In the genomic region with DNA sequence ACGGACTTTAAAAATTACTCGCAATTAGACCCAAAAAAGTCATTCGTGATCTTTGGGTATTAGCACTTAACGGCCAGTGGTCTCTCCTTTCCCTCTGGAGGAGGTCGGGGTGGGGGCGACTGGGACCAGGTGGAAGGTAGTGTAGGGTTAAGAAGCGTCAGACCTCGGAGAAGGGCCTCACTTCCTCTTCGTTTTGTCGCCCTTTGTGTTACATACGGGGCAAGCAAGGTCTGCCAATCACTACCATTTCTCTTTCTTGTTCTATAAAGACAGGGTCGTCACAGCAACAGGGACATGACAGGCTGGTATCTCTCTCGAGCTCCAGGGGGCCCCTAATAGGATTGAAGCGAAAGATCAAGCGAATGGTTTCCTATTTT, we compare ENCODE assay signal across 13 cellular contexts.
DNase-seq lines count a peak whose midpoint lies in the region; ATAC-seq and TF ChIP-seq lines count a peak whose summit lies in the region.
"Had no signal": no experiment of that assay in that cellular context is flagged by ENCODE, and none has a peak within 500 bp of the region (broad histone marks: within the 10 kb centered on the region; RNA-seq: fewer than 3 reads in every experiment).

No MANE protein-coding gene starts in this region.

- peaks cover 48% of the 10 kb centered on the region for H3K27me3 ChIP-seq in CD4-positive, alpha-beta memory T cell (ENCODE audit: insufficient read depth, low read length)
- no peaks in the 10 kb centered on the region for H3K27me3 ChIP-seq in H9 (ENCODE audit: insufficient read depth, low read length)
- H3K27me3 ChIP-seq in vagina, result peaks cover 8% of the 10 kb centered on the region
- H3K27me3 ChIP-seq in BE2C, result peaks cover 41% of the 10 kb centered on the region
- H3K27me3 ChIP-seq in PC-9 (ENCODE audit: insufficient read depth, low read depth), result no peaks in the 10 kb centered on the region

- no peaks in the 10 kb centered on the region for H3K79me2 ChIP-seq in H9 (ENCODE audit: insufficient read depth, low read length)
- H3K79me2 ChIP-seq in PC-9 (ENCODE audit: low read depth), result no peaks in the 10 kb centered on the region

- H3K79me1 ChIP-seq in H9 (ENCODE audit: insufficient read depth, low read depth, low read length, poor library complexity, severe bottlenecking), result no peaks in the 10 kb centered on the region

- no peak for ATAC-seq in activated naive CD8-positive, alpha-beta T cell treated with anti-CD3 and anti-CD28 coated beads, Interleukin-2, amount 50 U/mL, for 24 hours
- ATAC-seq in natural killer cell, result peak in 2 of 3 donors; percentile 27 to 50

- no peak overlapping the region for H2BK120ac ChIP-seq in H9 (ENCODE audit: low read depth, low read length, poor library complexity, severe bottlenecking)

- H3K23me2 ChIP-seq in H9 (ENCODE audit: insufficient read length, low read depth, low read length, poor library complexity, severe bottlenecking), result peaks cover 17% of the 10 kb centered on the region

- H3K9me3 ChIP-seq in CD4-positive, alpha-beta memory T cell (ENCODE audit: control insufficient read depth in 1 of 2, low read length in 2 of 2), result no peaks in the 10 kb centered on the region
- H3K9me3 ChIP-seq in H9 (ENCODE audit: control insufficient read depth, low read depth, low read length) (no peaks in the 10 kb centered on the region), vagina (no peaks in the 10 kb centered on the region), BE2C (no peaks in the 10 kb centered on the region), PC-9 (ENCODE audit: insufficient read depth, low read depth) (peaks cover 11% of the 10 kb centered on the region)
- H3K9me3 ChIP-seq: right atrium auricular region had no signal

- peaks cover 50 to 65% of the 10 kb centered on the region in 2 donors for H3K27me3 Mint-ChIP-seq in CD4-positive, alpha-beta memory T cell
- H3K27me3 Mint-ChIP-seq in H9 (ENCODE audit: low read depth) (peaks cover 29% of the 10 kb centered on the region), natural killer cell (ENCODE audit: low read depth in 2 of 2) (peaks cover 44 to 74% of the 10 kb centered on the region in 2 donors)
- peaks cover 60% of the 10 kb centered on the region for H3K27me3 Mint-ChIP-seq in activated naive CD8-positive, alpha-beta T cell treated with anti-CD3 and anti-CD28 coated beads, Interleukin-2, amount 50 U/mL, for 24 hours

- H3K4ac ChIP-seq in H9 (ENCODE audit: low read depth, low read length), result no peak overlapping the region

- H3K14ac ChIP-seq in H9 (ENCODE audit: insufficient read depth, low read length), result peak overlapping the region; percentile 84; the same call in 1 of the 2 replicates

- H3K4me1 ChIP-seq in CD4-positive, alpha-beta memory T cell (ENCODE audit: insufficient read depth, low read length), result peaks cover 16% of the 10 kb centered on the region
- H3K4me1 ChIP-seq in H9 (ENCODE audit: insufficient read depth, low read length) (peaks cover 4% of the 10 kb centered on the region; the same call in 1 of the 2 replicates), vagina (peaks cover 15% of the 10 kb centered on the region), BE2C (no peaks in the 10 kb centered on the region), PC-9 (replicated peaks; ENCODE audit: insufficient read depth) (peaks cover 21% of the 10 kb centered on the region)

- H2BK12ac ChIP-seq in H9 (ENCODE audit: insufficient read length, low read depth, low read length), result no peak overlapping the region

- no peak overlapping the region for H3K56ac ChIP-seq in H9 (ENCODE audit: insufficient read length, low read depth, low read length)

- peaks cover 22% of the 10 kb centered on the region for H3F3A ChIP-seq in PC-9 (ENCODE audit: insufficient read depth, low read depth)

- no TSS peak for BruUV-seq in PC-9 (replicated peaks; lab: Mats Ljungman, UMichigan)

- POLR2A ChIA-PET in CD4-positive, alpha-beta memory T cell (lab: Charles Lee; ENCODE audit: partially characterized antibody), result no interaction called here
- POLR2A ChIA-PET in PC-9 (lab: Charles Lee; ENCODE audit: unreplicated experiment), result no interaction called here

- H3K9ac ChIP-seq in H9 (ENCODE audit: extremely low read depth, insufficient read length, low read length), result no peak overlapping the region

- no peak for TF ChIP-seq CTCF in H9 (conservative IDR thresholded peaks at IDR 0.05)
- TF ChIP-seq CTCF in natural killer cell (IDR thresholded peaks at IDR 0.05), result no peak
- TF ChIP-seq CTCF in vagina (IDR thresholded peaks at IDR 0.05), result no peak
- no peak for TF ChIP-seq CTCF in BE2C (IDR thresholded peaks at IDR 0.05; ENCODE audit: low read depth, low read length)
- TF ChIP-seq CTCF in PC-9 (conservative IDR thresholded peaks at IDR 0.05), result no peak

- H4K5ac ChIP-seq in H9 (ENCODE audit: insufficient read length, low read depth, low read length), result no peak overlapping the region

- no peaks in the 10 kb centered on the region for H3K9me2 ChIP-seq in PC-9 (ENCODE audit: insufficient read depth)

- H3K27ac ChIP-seq in CD4-positive, alpha-beta memory T cell (ENCODE audit: low read depth, low read length), result no peak overlapping the region
- no peak overlapping the region for H3K27ac ChIP-seq in H9 (ENCODE audit: insufficient read length, low read depth, low read length)
- H3K27ac ChIP-seq in vagina, result no peak overlapping the region
- H3K27ac ChIP-seq in PC-9, result no peak overlapping the region
- H3K27ac ChIP-seq: right atrium auricular region, stomach had no signal

- H3K18ac ChIP-seq in H9 (ENCODE audit: insufficient read length, low read depth, low read length), result peak overlapping the region; percentile 68

- H2AFZ ChIP-seq in H9 (ENCODE audit: low read length) (no peak overlapping the region), PC-9 (no peak overlapping the region)

- no peak overlapping the region for H2AK5ac ChIP-seq in H9 (ENCODE audit: insufficient read length, low read length)

- no peak for TF ChIP-seq POLR2A in vagina (IDR thresholded peaks at IDR 0.05)

- WGBS in H9 (ENCODE audit: extremely low coverage, insufficient read length, low lambda C conversion rate), result no CpG with 5 or more reads among the region's 15 CpGs

- H3K36me3 Mint-ChIP-seq in CD4-positive, alpha-beta memory T cell, result no peaks in the 10 kb centered on the region
- H3K36me3 Mint-ChIP-seq in H9 (ENCODE audit: insufficient read depth in 1 of 3, low read depth in 3 of 3) (no peaks in the 10 kb centered on the region), natural killer cell (no peaks in the 10 kb centered on the region)
- H3K36me3 Mint-ChIP-seq in activated naive CD8-positive, alpha-beta T cell treated with anti-CD3 and anti-CD28 coated beads, Interleukin-2, amount 50 U/mL, for 24 hours (ENCODE audit: low read depth), result no peaks in the 10 kb centered on the region

- no peak overlapping the region for H2BK20ac ChIP-seq in H9 (ENCODE audit: low read depth, low read length, poor library complexity, severe bottlenecking)

- no peak overlapping the region for H2BK15ac ChIP-seq in H9 (ENCODE audit: low read depth, low read length)

- peak overlapping the region in 1 of 7 donors; percentile 60 for H3K27ac Mint-ChIP-seq in CD4-positive, alpha-beta memory T cell
- H3K27ac Mint-ChIP-seq in H9 (peak overlapping the region in 2 of 3 experiments; percentile 34 to 53; a peak in 2 of 7 replicates), natural killer cell (peak overlapping the region; percentile 44 to 87)
- H3K27ac Mint-ChIP-seq in activated naive CD8-positive, alpha-beta T cell treated with anti-CD3 and anti-CD28 coated beads, Interleukin-2, amount 50 U/mL, for 24 hours, result no peak overlapping the region

- peak overlapping the region; percentile 56 to 80 (median 71) for H3K4me3 Mint-ChIP-seq in CD4-positive, alpha-beta memory T cell
- peak overlapping the region; percentile 71 to 78 for H3K4me3 Mint-ChIP-seq in H9
- H3K4me3 Mint-ChIP-seq in activated naive CD8-positive, alpha-beta T cell treated with anti-CD3 and anti-CD28 coated beads, Interleukin-2, amount 50 U/mL, for 24 hours, result peak overlapping the region; percentile 51
- peak overlapping the region; percentile 74 for H3K4me3 Mint-ChIP-seq in natural killer cell

- CTCF ChIA-PET in CD4-positive, alpha-beta memory T cell (lab: Charles Lee; ENCODE audit: partially characterized antibody), result interaction anchor here (0.9 to 5.0 kb wide), 2 partner anchors 21 to 629 kb away, joined by 3 to 67 read pairs; no protein-coding TSS in a partner anchor
- CTCF ChIA-PET in PC-9 (lab: Charles Lee), result no interaction called here

- H3K4me1 Mint-ChIP-seq in CD4-positive, alpha-beta memory T cell, result peaks cover 5 to 21% (median 10%) of the 10 kb centered on the region in 4 donors
- H3K4me1 Mint-ChIP-seq in H9 (peaks cover 30 to 35% of the 10 kb centered on the region in 2 experiments), natural killer cell (peaks cover 25 to 35% of the 10 kb centered on the region in 2 donors)
- H3K4me1 Mint-ChIP-seq in activated naive CD8-positive, alpha-beta T cell treated with anti-CD3 and anti-CD28 coated beads, Interleukin-2, amount 50 U/mL, for 24 hours, result peaks cover 23% of the 10 kb centered on the region

- H3T11ph ChIP-seq in H9 (ENCODE audit: low read length), result no peak overlapping the region

- no peak overlapping the region for H2BK5ac ChIP-seq in H9 (ENCODE audit: insufficient read length, low read length)

- H3K4me2 ChIP-seq in H9 (ENCODE audit: insufficient read depth, insufficient read length, low read length) (peak overlapping the region; percentile 94), PC-9 (no peak overlapping the region)

- H4K91ac ChIP-seq in H9 (ENCODE audit: insufficient read length, low read depth, low read length), result no peak overlapping the region

- no peak overlapping the region for H4K8ac ChIP-seq in H9 (replicated peaks; ENCODE audit: insufficient read length, low read depth, low read length)

- H3K23ac ChIP-seq in H9 (ENCODE audit: insufficient read length, low read depth, low read length), result no peak overlapping the region

- no peaks in the 10 kb centered on the region for H3K36me3 ChIP-seq in CD4-positive, alpha-beta memory T cell (ENCODE audit: insufficient read depth, low read length)
- H3K36me3 ChIP-seq in vagina, result no peaks in the 10 kb centered on the region
- no peaks in the 10 kb centered on the region for H3K36me3 ChIP-seq in BE2C
- H3K36me3 ChIP-seq in PC-9 (ENCODE audit: low read depth), result no peaks in the 10 kb centered on the region
- H3K36me3 ChIP-seq: right atrium auricular region, stomach had no signal

- intact Hi-C loops in CD4-positive, alpha-beta memory T cell (cut with micrococcal nuclease), result loop anchor here (5.0 to 10.0 kb wide), 4 partner anchors 87 to 1252 kb away; no protein-coding TSS in a partner anchor
- intact Hi-C loops in natural killer cell (cut with micrococcal nuclease) (no loop called here), vagina (cut with DNase I) (loop anchor here (5.0 kb wide), 1 partner anchor 627 kb away; no protein-coding TSS in a partner anchor), PC-9 (cut with micrococcal nuclease; ENCODE audit: unreplicated experiment) (no loop called here)

- H4K20me1 ChIP-seq in H9 (ENCODE audit: control insufficient read depth, insufficient read depth, insufficient read length), result no peaks in the 10 kb centered on the region
- no peaks in the 10 kb centered on the region for H4K20me1 ChIP-seq in PC-9 (ENCODE audit: insufficient read depth)

- DNase-seq in CD4-positive, alpha-beta memory T cell, result no peak
- DNase-seq in H9 (peak; percentile 42), natural killer cell (no peak), DMS79 (lab: John Stamatoyannopoulos, UW) (no peak), vagina (ENCODE audit: extremely low spot score in 2 of 2) (no peak), BE2C (no peak), PC-9 (no peak)
- DNase-seq in activated naive CD8-positive, alpha-beta T cell treated with anti-CD3 and anti-CD28 coated beads, Interleukin-2, amount 50 U/mL, for 24 hours, result no peak
- DNase-seq: DMS79 treated with DMSO at 0.1 percent for 48 hours, hypothalamus, NCI-H446, stomach had no signal

- H3K4me3 ChIP-seq in CD4-positive, alpha-beta memory T cell (ENCODE audit: low read length in 2 of 2), result no peak overlapping the region
- peak overlapping the region in 1 of 2 donors; percentile 43 for H3K4me3 ChIP-seq in vagina
- no peak overlapping the region for H3K4me3 ChIP-seq in BE2C (ENCODE audit: low read depth, low read length)
- no peak overlapping the region for H3K4me3 ChIP-seq in PC-9

- peaks cover 0 to 1% (median 0%) of the 10 kb centered on the region in 8 donors for H3K9me3 Mint-ChIP-seq in CD4-positive, alpha-beta memory T cell
- H3K9me3 Mint-ChIP-seq in H9, result no peaks in the 10 kb centered on the region; a peak in 1 of 5 replicates
- no peaks in the 10 kb centered on the region for H3K9me3 Mint-ChIP-seq in activated naive CD8-positive, alpha-beta T cell treated with anti-CD3 and anti-CD28 coated beads, Interleukin-2, amount 50 U/mL, for 24 hours
- H3K9me3 Mint-ChIP-seq in natural killer cell, result no peaks in the 10 kb centered on the region

Comparison
In these comparisons a context has a peak if more than half of its experiments do, and no peak if none do; other contexts are left out.
1. intact Hi-C loops: an anchor here in CD4-positive, alpha-beta memory T cell (5.0 to 10.0 kb wide) and vagina (5.0 kb wide); none called in natural killer cell and PC-9.